10 cellular contexts compared by ENCODE assay signal in genomic region chr21:46515109-46515508, GRCh38.
DNase-seq lines count a peak whose midpoint lies in the region; ATAC-seq lines count a peak whose summit lies in the region.
"Had no signal": no experiment of that assay in that cellular context is flagged by ENCODE, and none has a peak within 500 bp of the region (broad histone marks: within the 10 kb centered on the region; RNA-seq: fewer than 3 reads in every experiment).

No MANE protein-coding gene starts in this region.

- 0 out of 22 replicates have a peak overlapping the region, but pooled peaks of 2 of the 11 experiments have one; percentile 0 to 31 for H3K9ac ChIP-seq in BLaER1 treated with 17β-estradiol and CSF1 and Interleukin-3, amounts not matched to agents 10 nM and 100 nM
- H3K9ac ChIP-seq: KMS-11 had no signal

- DNase-seq in NOMO-1 treated with DMSO at 0.1 percent for 48 hours (lab: John Stamatoyannopoulos, UW; ENCODE audit: unreplicated experiment) (peak; percentile 50), memory B cell (ENCODE audit: low spot score in 2 of 2) (no peak), GM19240 (ENCODE audit: insufficient read length, low spot score) (no peak), NCI-H187 (lab: John Stamatoyannopoulos, UW) (no peak), NCI-H2107 (lab: John Stamatoyannopoulos, UW) (no peak)
- DNase-seq in effector memory CD4-positive, alpha-beta T cell: peak; percentile 9 to 42 (median 34)

- no peak overlapping the region for H3K27ac Mint-ChIP-seq in memory B cell
- H3K27ac Mint-ChIP-seq: T-helper 1 cell treated with Interleukin-12 subunit alpha and Interleukin-12 subunit beta and Interleukin-4 antibody, amounts not matched to agents 30 μg/mL and 1 μg/mL, for 36 hours had no signal

- H3K9me3 Mint-ChIP-seq in memory B cell: no peaks in the 10 kb centered on the region
- H3K9me3 Mint-ChIP-seq: T-helper 1 cell treated with Interleukin-12 subunit alpha and Interleukin-12 subunit beta and Interleukin-4 antibody, amounts not matched to agents 30 μg/mL and 1 μg/mL, for 36 hours had no signal

- peak overlapping the region in 2 of 11 experiments; percentile 4 to 29; a peak in 2 of 22 replicates for H3K27ac ChIP-seq in BLaER1 treated with 17β-estradiol and CSF1 and Interleukin-3, amounts not matched to agents 10 nM and 100 nM
- peak overlapping the region; percentile 9 for H3K27ac ChIP-seq in effector memory CD4-positive, alpha-beta T cell (ENCODE audit: insufficient read depth, low read length, poor library complexity, severe bottlenecking)
- H3K27ac ChIP-seq: KMS-11 had no signal

- H3K4me3 Mint-ChIP-seq in memory B cell: no peak overlapping the region
- H3K4me3 Mint-ChIP-seq: T-helper 1 cell treated with Interleukin-12 subunit alpha and Interleukin-12 subunit beta and Interleukin-4 antibody, amounts not matched to agents 30 μg/mL and 1 μg/mL, for 36 hours had no signal

- peaks cover 9 to 36% (median 12%) of the 10 kb centered on the region in 10 experiments for H3K4me1 ChIP-seq in BLaER1 treated with 17β-estradiol and CSF1 and Interleukin-3, amounts not matched to agents 10 nM and 100 nM
- peaks cover 7% of the 10 kb centered on the region for H3K4me1 ChIP-seq in effector memory CD4-positive, alpha-beta T cell (ENCODE audit: control insufficient read depth, insufficient read depth, low read length, poor library complexity, severe bottlenecking)

- H3K36me3 Mint-ChIP-seq in memory B cell: peaks cover 23% of the 10 kb centered on the region

- ATAC-seq in memory B cell (ENCODE audit: low read depth): peak; percentile 75
- ATAC-seq in GM21367 (IDR thresholded peaks at IDR 0.05; ENCODE audit: unreplicated experiment): no peak

- H3K9me3 ChIP-seq in BLaER1 treated with 17β-estradiol and CSF1 and Interleukin-3, amounts not matched to agents 10 nM and 100 nM (replicated peaks in 1 of 11): peaks cover 2 to 35% (median 16%) of the 10 kb centered on the region in 11 experiments; a peak in 18 of 22 replicates
- no peaks in the 10 kb centered on the region for H3K9me3 ChIP-seq in effector memory CD4-positive, alpha-beta T cell (ENCODE audit: control insufficient read depth, low read length)

- H3K4me3 ChIP-seq in BLaER1 treated with 17β-estradiol and CSF1 and Interleukin-3, amounts not matched to agents 10 nM and 100 nM: no peak overlapping the region
- no peak overlapping the region for H3K4me3 ChIP-seq in effector memory CD4-positive, alpha-beta T cell (ENCODE audit: insufficient read depth, low read depth, low read length, poor library complexity, severe bottlenecking)

- peaks cover 63 to 96% (median 75%) of the 10 kb centered on the region in 11 experiments for H3K36me3 ChIP-seq in BLaER1 treated with 17β-estradiol and CSF1 and Interleukin-3, amounts not matched to agents 10 nM and 100 nM
- peaks cover 23% of the 10 kb centered on the region for H3K36me3 ChIP-seq in effector memory CD4-positive, alpha-beta T cell (ENCODE audit: control insufficient read depth, insufficient read depth, low read length)

- H3K4me2 ChIP-seq in BLaER1 treated with 17β-estradiol and CSF1 and Interleukin-3, amounts not matched to agents 10 nM and 100 nM: peak overlapping the region in 10 of 11 experiments; percentile 11 to 86 (median 39); a peak in 16 of 22 replicates
- H3K4me2 ChIP-seq: KMS-11 had no signal

- no peaks in the 10 kb centered on the region for H3K27me3 ChIP-seq in BLaER1 treated with 17β-estradiol and CSF1 and Interleukin-3, amounts not matched to agents 10 nM and 100 nM
- H3K27me3 ChIP-seq in effector memory CD4-positive, alpha-beta T cell (replicated peaks; ENCODE audit: control insufficient read depth, insufficient read depth, low read length, poor library complexity, severe bottlenecking): no peaks in the 10 kb centered on the region

- peaks cover 2% of the 10 kb centered on the region for H3K4me1 Mint-ChIP-seq in memory B cell

- no peaks in the 10 kb centered on the region for H3K27me3 Mint-ChIP-seq in memory B cell

- H4K20me1 ChIP-seq in BLaER1 treated with 17β-estradiol and CSF1 and Interleukin-3, amounts not matched to agents 10 nM and 100 nM: peaks cover 0 to 8% (median 0%) of the 10 kb centered on the region in 11 experiments; a peak in 1 of 22 replicates

Comparison
In these comparisons a context has a peak if more than half of its experiments do, and no peak if none do; other contexts are left out.
1. DNase-seq: peak in NOMO-1 treated with DMSO at 0.1 percent for 48 hours (single experiment) and effector memory CD4-positive, alpha-beta T cell (3 of 3); none in memory B cell (0 of 2), GM19240 (single experiment), NCI-H187 (0 of 2) and NCI-H2107 (single experiment).